Comparison of ENCODE assay signal across 13 cellular contexts in genomic region chr3:150074277-150074676, GRCh38.
DNase-seq lines count a peak whose midpoint lies in the region; ATAC-seq, FAIRE-seq and TF ChIP-seq lines count a peak whose summit lies in the region.
"Had no signal": no experiment of that assay in that cellular context is flagged by ENCODE, and none has a peak within 500 bp of the region (broad histone marks: within the 10 kb centered on the region; RNA-seq: fewer than 3 reads in every experiment).

No MANE protein-coding gene starts in this region.

- TF ChIP-seq CTCF in foreskin fibroblast (IDR thresholded peaks at IDR 0.05; ENCODE audit: low read depth, low read length), result no peak

- H3K4me3 ChIP-seq in foreskin fibroblast (ENCODE audit: low read depth in 1 of 2, low read length in 2 of 2), result peak overlapping the region; percentile 9 to 32

- TF ChIP-seq POLR2A in erythroblast (IDR thresholded peaks at IDR 0.05; ENCODE audit: low read length), result no peak

- DNase-seq in GM18507 (ENCODE audit: extremely low spot score, insufficient read length, low read depth) (no peak), foreskin fibroblast (no peak), iPS-NIHi7 (ENCODE audit: extremely low spot score) (no peak), erythroblast (lab: John Stamatoyannopoulos, UW) (no peak), left lobe of liver (ENCODE audit: low spot score) (no peak), SHP77 treated with DMSO at 0.1 percent for 48 hours (lab: John Stamatoyannopoulos, UW) (no peak)
- DNase-seq: activated naive CD8-positive, alpha-beta T cell treated with anti-CD3 and anti-CD28 coated beads, Interleukin-2, amount 10 ng/mL, durations not matched to agents 7 days and 5 days; C1 segment of cervical spinal cord; H9; NCI-H1694; stimulated activated CD4-positive, alpha-beta T cell treated with anti-CD3 and anti-CD28 coated beads, Interleukin-4, amount 100 ng/mL, for 4 hours had no signal

- FAIRE-seq in GM18507 (lab: Jason Lieb, UNC), result peak; percentile 53

- ATAC-seq in GM21526 (IDR thresholded peaks at IDR 0.05; ENCODE audit: low FRiP score, unreplicated experiment) (peak; percentile 80), HG03159 (IDR thresholded peaks at IDR 0.05; ENCODE audit: unreplicated experiment) (peak; percentile 66), left lobe of liver (no peak)
